In genomic region chr11:2888266-2888968, GRCh38 we compare ENCODE assay signal across 9 cellular contexts. TPM values are rescaled to one million over a fixed set of nuclear protein-coding genes. Genes with fewer than 3 reads are reported as not detected.
A peak's percentile ranks its signal among the peaks of the same experiment; 100 is the strongest.
DNase-seq lines count a peak whose midpoint lies in the region; ATAC-seq, FAIRE-seq and TF ChIP-seq lines count a peak whose summit lies in the region.
"Had no signal": no experiment of that assay in that cellular context is flagged by ENCODE, and none has a peak within 500 bp of the region (broad histone marks: within the 10 kb centered on the region; RNA-seq: fewer than 3 reads in every experiment).

No MANE protein-coding gene starts in this region.

- peaks cover 3% of the 10 kb centered on the region; the same call in 1 of the 2 replicates for H3K4me1 ChIP-seq in Karpas-422 (ENCODE audit: low read length)

- H3K4me1 Mint-ChIP-seq in nephron progenitor cell, result peaks cover 39% of the 10 kb centered on the region

- no peak overlapping the region for H3K4me3 ChIP-seq in Karpas-422 (ENCODE audit: low read length)

- H3K27ac Mint-ChIP-seq in nephron progenitor cell, result no peak overlapping the region

- no peak overlapping the region for H3K27ac ChIP-seq in Karpas-422 (ENCODE audit: low read length)

- no peak for ATAC-seq in HG02840 (IDR thresholded peaks at IDR 0.05; ENCODE audit: low FRiP score, unreplicated experiment)

- no peaks in the 10 kb centered on the region for H3K36me3 ChIP-seq in Karpas-422 (ENCODE audit: insufficient read depth, low read length)

- no peaks in the 10 kb centered on the region for H4K20me1 ChIP-seq in Karpas-422 (ENCODE audit: insufficient read depth, low read depth, low read length)

- TF ChIP-seq CTCF in nephron progenitor cell (IDR thresholded peaks at IDR 0.05), result peak; percentile 95

- H3K9ac ChIP-seq in Karpas-422 (ENCODE audit: low read length), result no peak overlapping the region

- H3K9me2 ChIP-seq in Karpas-422 (replicated peaks; ENCODE audit: insufficient read depth, low read length), result no peaks in the 10 kb centered on the region

- no peaks in the 10 kb centered on the region for H3K79me2 ChIP-seq in Karpas-422 (ENCODE audit: low read length)

- DNase-seq in DMS79 treated with DMSO at 0.1 percent for 48 hours (lab: John Stamatoyannopoulos, UW) (peak; percentile 20), Karpas-422 (peak; percentile 89), RCC 7860 (ENCODE audit: low spot score) (peak; percentile 51), fibroblast of gingiva (ENCODE audit: low read depth) (peak; percentile 74), nephron progenitor cell (peak; percentile 97)
- peak; percentile 93 for DNase-seq in activated T-cell treated with anti-CD3 and anti-CD28 coated beads, Interleukin-2, amount 50 U/mL, for 48 hours
- DNase-seq in stimulated activated naive CD4-positive, alpha-beta T cell (lab: John Stamatoyannopoulos, UW), result peak; percentile 53 to 84 (median 76)

- FAIRE-seq in RCC 7860 (lab: Jason Lieb, UNC), result no peak
- FAIRE-seq: colon had no signal

- H3K4me2 ChIP-seq in Karpas-422 (ENCODE audit: low read depth, low read length, poor library complexity, severe bottlenecking), result no peak overlapping the region

- H3K27me3 Mint-ChIP-seq in nephron progenitor cell (ENCODE audit: low read depth, poor library complexity), result peaks cover 10% of the 10 kb centered on the region

- H3K9me3 ChIP-seq in Karpas-422 (ENCODE audit: low read length), result no peaks in the 10 kb centered on the region

- H3K9me3 Mint-ChIP-seq in nephron progenitor cell, result no peaks in the 10 kb centered on the region

- no peaks in the 10 kb centered on the region for H3K27me3 ChIP-seq in Karpas-422 (ENCODE audit: low read length)

- no peak overlapping the region for H3K4me3 Mint-ChIP-seq in nephron progenitor cell

- H3K36me3 Mint-ChIP-seq in nephron progenitor cell (ENCODE audit: low read depth), result peaks cover 1% of the 10 kb centered on the region

- H2AFZ ChIP-seq in Karpas-422 (ENCODE audit: low read length), result no peak overlapping the region

RNA-seq across cellular contexts. Expression of gene CDKN1C, which starts 2.8 kb away (rescaled TPM):
- not detected in 2 replicates for total RNA-seq in Karpas-422 (2014; rRNA removed; shearing (Covaris generic); ENCODE audit: low replicate concordance)

RNA-seq across cellular contexts. Expression of gene PHLDA2, which starts 40.8 kb away (rescaled TPM):
- 0.25 TPM in 1 of 2 replicates, not detected in the other for total RNA-seq in Karpas-422 (2014; rRNA removed; shearing (Covaris generic); ENCODE audit: low replicate concordance)

Comparison
In these comparisons a context has a peak if more than half of its experiments do, and no peak if none do; other contexts are left out.
1. DNase-seq: peak in every context shown above with its lines; median percentile 97 in nephron progenitor cell; 93 in activated T-cell treated with anti-CD3 and anti-CD28 coated beads, Interleukin-2, amount 50 U/mL, for 48 hours; 89 in Karpas-422; 76 in stimulated activated naive CD4-positive, alpha-beta T cell; 74 in fibroblast of gingiva; 51 in RCC 7860; 20 in DMS79 treated with DMSO at 0.1 percent for 48 hours.